ENCODE assay signal across 1 cellular context in the genomic region with DNA sequence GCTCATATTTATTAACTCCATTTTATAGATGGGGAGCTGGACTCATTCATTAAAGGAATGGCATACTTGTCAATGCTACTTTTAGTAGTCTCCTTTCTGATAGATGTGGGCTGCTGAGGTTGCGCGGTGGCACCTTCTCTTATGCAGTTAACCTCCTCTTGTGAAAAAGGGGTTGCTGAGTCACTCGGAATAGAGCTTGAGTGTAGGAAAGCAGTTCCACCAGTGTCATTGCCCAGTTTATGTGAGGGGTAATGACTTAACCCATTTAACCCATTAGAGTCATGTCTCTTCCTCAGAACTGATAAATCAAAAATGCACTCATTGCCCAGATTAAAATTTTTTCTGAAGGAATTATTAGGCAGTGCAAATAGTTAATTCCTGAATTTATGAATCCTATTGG.
TF ChIP-seq lines count a peak whose summit lies in the region.

No MANE protein-coding gene starts in this region.

TF ChIP-seq in HepG2, 621 proteins besides CTCF, POLR2A, EP300 and RAD21:
- TF ChIP-seq ZNF652 (CRISPR knock-in tag; IDR thresholded peaks at IDR 0.05; ENCODE audit: borderline replicate concordance, low read depth) (peak; percentile 69), HOXD1 (CRISPR knock-in tag; IDR thresholded peaks at IDR 0.05) (no peak)
- TF ChIP-seq, protein P1, sequence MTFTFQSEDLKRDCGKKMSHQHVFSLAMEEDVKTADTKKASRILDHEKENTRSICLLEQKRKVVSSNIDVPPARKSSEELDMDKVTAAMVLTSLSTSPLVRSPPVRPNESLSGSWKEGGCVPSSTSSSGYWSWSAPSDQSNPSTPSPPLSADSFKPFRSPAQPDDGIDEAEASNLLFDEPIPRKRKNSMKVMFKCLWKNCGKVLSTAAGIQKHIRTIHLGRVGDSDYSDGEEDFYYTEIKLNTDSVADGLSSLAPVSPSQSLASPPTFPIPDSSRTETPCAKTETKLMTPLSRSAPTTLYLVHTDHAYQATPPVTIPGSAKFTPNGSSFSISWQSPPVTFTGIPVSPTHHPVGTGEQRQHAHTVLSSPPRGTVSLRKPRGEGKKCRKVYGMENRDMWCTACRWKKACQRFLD (CRISPR knock-in tag; IDR thresholded peaks at IDR 0.05; ENCODE audit: borderline replicate concordance): no peak
